9 cellular contexts compared by ENCODE assay signal in genomic region chr14:91350483-91350812, GRCh38.
DNase-seq lines count a peak whose midpoint lies in the region; ATAC-seq and FAIRE-seq lines count a peak whose summit lies in the region.
"Had no signal": no experiment of that assay in that cellular context is flagged by ENCODE, and none has a peak within 500 bp of the region (broad histone marks: within the 10 kb centered on the region; RNA-seq: fewer than 3 reads in every experiment).

No MANE protein-coding gene starts in this region.

- peaks cover 22% of the 10 kb centered on the region for H3K36me3 Mint-ChIP-seq in T-cell
- no peaks in the 10 kb centered on the region for H3K36me3 Mint-ChIP-seq in natural killer cell treated with Interleukin-12 subunit alpha and Interleukin-12 subunit beta and Interleukin-15 and Interleukin-18, amount 100 ng/mL, for 72 hours

- no peaks in the 10 kb centered on the region for H3K27me3 Mint-ChIP-seq in T-cell
- H3K27me3 Mint-ChIP-seq in natural killer cell treated with Interleukin-12 subunit alpha and Interleukin-12 subunit beta and Interleukin-15 and Interleukin-18, amount 100 ng/mL, for 72 hours, result no peaks in the 10 kb centered on the region

- peaks cover 86 to 98% (median 95%) of the 10 kb centered on the region in 3 donors for H3K4me1 Mint-ChIP-seq in T-cell
- peaks cover 82 to 94% of the 10 kb centered on the region in 2 donors for H3K4me1 Mint-ChIP-seq in natural killer cell treated with Interleukin-12 subunit alpha and Interleukin-12 subunit beta and Interleukin-15 and Interleukin-18, amount 100 ng/mL, for 72 hours (ENCODE audit: low read depth in 2 of 2)

- CTCF ChIA-PET in T-cell (lab: Charles Lee), result interaction anchor here in 1 of 2 donors (0.7 to 3.3 kb wide), 12 partner anchors 10 to 77 kb away, joined by 3 to 29 read pairs (median 5); partner anchors contain the start of gene CCDC88C

- POLR2A ChIA-PET in T-cell (lab: Charles Lee), result interaction anchor here (0.6 to 1.6 kb wide), 6 partner anchors 26 to 273 kb away, joined by 3 to 8 read pairs (median 5); no protein-coding TSS in a partner anchor

- DNase-seq in T-cell (no peak), frontal cortex (ENCODE audit: low spot score in 2 of 2) (no peak), head of caudate nucleus (no peak)
- DNase-seq in natural killer cell treated with Interleukin-12 subunit alpha and Interleukin-12 subunit beta and Interleukin-15 and Interleukin-18, amount 100 ng/mL, for 72 hours (ENCODE audit: low spot score), result no peak

- H3K4me3 Mint-ChIP-seq in T-cell, result peak overlapping the region; percentile 82 to 87 (median 83)
- H3K4me3 Mint-ChIP-seq in natural killer cell treated with Interleukin-12 subunit alpha and Interleukin-12 subunit beta and Interleukin-15 and Interleukin-18, amount 100 ng/mL, for 72 hours, result peak overlapping the region; percentile 88

- ATAC-seq in GM18861 (IDR thresholded peaks at IDR 0.05; ENCODE audit: unreplicated experiment), result peak; percentile 5
- ATAC-seq in HG02571 (IDR thresholded peaks at IDR 0.05; ENCODE audit: unreplicated experiment), result peak; percentile 2
- ATAC-seq in T-cell (replicated peaks in 1 of 4), result no peak
- peak in 1 of 2 donors; percentile 1 for ATAC-seq in natural killer cell treated with Interleukin-12 subunit alpha and Interleukin-12 subunit beta and Interleukin-15 and Interleukin-18, amount 100 ng/mL, for 72 hours
- no peak for ATAC-seq in GM21360 (IDR thresholded peaks at IDR 0.05; ENCODE audit: unreplicated experiment)
- no peak for ATAC-seq in GM21423 (IDR thresholded peaks at IDR 0.05; ENCODE audit: unreplicated experiment)

- FAIRE-seq in frontal cortex (lab: Jason Lieb, UNC), result no peak
- FAIRE-seq: keratinocyte had no signal

- no peaks in the 10 kb centered on the region for H3K9me3 Mint-ChIP-seq in T-cell
- no peaks in the 10 kb centered on the region for H3K9me3 Mint-ChIP-seq in natural killer cell treated with Interleukin-12 subunit alpha and Interleukin-12 subunit beta and Interleukin-15 and Interleukin-18, amount 100 ng/mL, for 72 hours

- H3K27ac Mint-ChIP-seq in T-cell, result peak overlapping the region; percentile 96 to 98
- H3K27ac Mint-ChIP-seq in natural killer cell treated with Interleukin-12 subunit alpha and Interleukin-12 subunit beta and Interleukin-15 and Interleukin-18, amount 100 ng/mL, for 72 hours, result peak overlapping the region; percentile 92 to 93

- intact Hi-C loops in head of caudate nucleus (cut with DNase I), result no loop called here

Comparison
In these comparisons a context has a peak if more than half of its experiments do, and no peak if none do; other contexts are left out.
1. ATAC-seq: peak in GM18861 (single experiment) and HG02571 (single experiment); none in T-cell (0 of 4), GM21360 (single experiment) and GM21423 (single experiment).